ENCODE assay signal across 11 cellular contexts in the genomic region with DNA sequence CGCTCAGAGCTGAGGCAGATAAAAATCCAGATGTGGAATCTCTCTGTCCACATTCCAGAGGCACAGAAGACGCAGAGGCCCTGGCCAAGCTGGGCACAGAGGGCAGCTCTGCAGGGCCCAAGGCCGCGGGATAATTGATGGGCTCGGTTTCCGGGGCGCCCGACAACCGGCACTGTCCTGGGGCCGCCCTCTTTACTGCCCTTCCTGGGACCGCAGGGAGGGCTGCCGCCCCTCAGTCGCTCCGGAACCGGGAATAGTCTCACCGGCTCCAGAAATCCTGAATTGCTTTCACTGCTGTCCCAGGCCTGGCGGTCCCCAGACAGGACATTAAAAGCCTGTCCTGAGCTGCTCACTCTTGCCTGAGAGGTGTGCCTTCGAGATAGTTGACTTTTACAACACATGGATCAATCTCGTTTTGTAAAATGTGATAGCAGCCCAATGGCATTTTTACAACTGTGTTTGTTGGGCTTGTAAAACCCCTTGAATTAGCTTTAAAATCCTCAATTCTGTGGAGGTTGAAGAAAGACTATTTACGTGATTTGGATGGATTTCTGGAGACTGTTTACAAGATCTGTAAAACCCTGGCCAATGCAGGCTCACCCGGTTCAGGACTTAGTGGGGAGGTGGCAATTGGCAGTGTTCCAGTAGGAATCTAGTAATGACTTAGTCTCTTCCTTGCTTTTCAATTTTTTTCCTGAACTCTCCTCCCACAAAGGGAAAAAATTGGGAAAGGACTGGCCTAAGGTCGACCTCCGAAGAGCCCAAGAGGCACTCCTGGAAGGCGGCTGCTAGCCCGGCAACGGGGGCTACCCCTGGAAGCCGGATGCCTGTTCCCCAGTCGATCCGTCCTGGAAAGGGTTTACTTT. TPM values are rescaled to one million over a fixed set of nuclear protein-coding genes. Genes with fewer than 3 reads are reported as not detected.
A peak's percentile ranks its signal among the peaks of the same experiment; 100 is the strongest.
DNase-seq lines count a peak whose midpoint lies in the region; ATAC-seq and TF ChIP-seq lines count a peak whose summit lies in the region.
"Had no signal": no experiment of that assay in that cellular context is flagged by ENCODE, and none has a peak within 500 bp of the region (broad histone marks: within the 10 kb centered on the region; RNA-seq: fewer than 3 reads in every experiment).

No MANE protein-coding gene starts in this region.

- ATAC-seq in left lobe of liver (no peak), GM19328 (IDR thresholded peaks at IDR 0.05; ENCODE audit: unreplicated experiment) (no peak), HG03280 (IDR thresholded peaks at IDR 0.05; ENCODE audit: unreplicated experiment) (no peak)

- TF ChIP-seq CTCF in RWPE1 (conservative IDR thresholded peaks at IDR 0.05; ENCODE audit: low read depth) (no peak), type B pancreatic cell (conservative IDR thresholded peaks at IDR 0.05) (no peak)

- POLR2A ChIA-PET in RWPE1 (lab: Yijun Ruan, JAX; ENCODE audit: low non-redundant PET): interaction anchor here (0.6 to 0.8 kb wide), 3 partner anchors 13 to 1091 kb away, joined by 4 read pairs; no protein-coding TSS in a partner anchor

- peak; percentile 48 for DNase-seq in activated CD8-positive, alpha-beta memory T cell treated with anti-CD3 and anti-CD28 coated beads, Interleukin-2, amount 50 U/mL, for 48 hours
- no peak for DNase-seq in activated CD8-positive, alpha-beta memory T cell treated with anti-CD3 and anti-CD28 coated beads, Interleukin-2, amount 50 U/mL, for 4 hours
- DNase-seq in RWPE1 (ENCODE audit: low spot score) (no peak), left lobe of liver (ENCODE audit: low spot score) (peak; percentile 39), type B pancreatic cell (ENCODE audit: extremely low spot score, unreplicated experiment) (no peak)
- DNase-seq in activated CD4-positive, CD25-positive, alpha-beta regulatory T cell (lab: John Stamatoyannopoulos, UW): no peak
- DNase-seq: T-helper 9 cell had no signal

- H3K36me3 Mint-ChIP-seq in type B pancreatic cell: peaks cover 15% of the 10 kb centered on the region
- H3K36me3 Mint-ChIP-seq: activated naive CD4-positive, alpha-beta T cell treated with anti-CD3 and anti-CD28 coated beads, Interleukin-2, amount 50 U/mL, for 24 hours had no signal

- H3K9me3 Mint-ChIP-seq in type B pancreatic cell: no peaks in the 10 kb centered on the region
- H3K9me3 Mint-ChIP-seq: activated naive CD4-positive, alpha-beta T cell treated with anti-CD3 and anti-CD28 coated beads, Interleukin-2, amount 50 U/mL, for 24 hours; CD4-positive, alpha-beta T cell had no signal

- peaks cover 31% of the 10 kb centered on the region for H3K4me1 Mint-ChIP-seq in type B pancreatic cell (ENCODE audit: unreplicated experiment)

- H3K27me3 Mint-ChIP-seq in type B pancreatic cell: peaks cover 82% of the 10 kb centered on the region

- peak overlapping the region; percentile 84 for H3K27ac ChIP-seq in RWPE1

- H3K4me3 Mint-ChIP-seq in type B pancreatic cell: peak overlapping the region; percentile 91

- peak overlapping the region; percentile 88 for H3K27ac Mint-ChIP-seq in type B pancreatic cell
- H3K27ac Mint-ChIP-seq: activated naive CD4-positive, alpha-beta T cell treated with anti-CD3 and anti-CD28 coated beads, Interleukin-2, amount 50 U/mL, for 24 hours; CD4-positive, alpha-beta T cell had no signal

- CTCF ChIA-PET in RWPE1 (lab: Yijun Ruan, JAX): interaction anchor here (0.8 to 3.4 kb wide), 5 partner anchors 12 to 23 kb away, joined by 3 to 45 read pairs (median 4); partner anchors contain the start of gene HOXA9

RNA-seq across cellular contexts. Expression of gene HOXA6, which starts 1.4 kb away (rescaled TPM):
- total RNA-seq in left lobe of liver: not detected
- total RNA-seq in type B pancreatic cell (ENCODE audit: low replicate concordance): 4.2 and 10.9 TPM in 2 replicates
- total RNA-seq: CD4-positive, alpha-beta T cell had no signal

RNA-seq across cellular contexts. Expression of gene HOXA3, which starts 3.4 kb away (rescaled TPM):
- 0.30 TPM for total RNA-seq in left lobe of liver
- 40.5 and 92.8 TPM in 2 replicates for total RNA-seq in type B pancreatic cell (ENCODE audit: low replicate concordance)
- total RNA-seq: CD4-positive, alpha-beta T cell had no signal

RNA-seq across cellular contexts. Expression of gene HOXA5, which starts 5.5 kb away (rescaled TPM):
- 0.50 TPM for total RNA-seq in left lobe of liver
- 55.0 and 77.7 TPM in 2 replicates for total RNA-seq in type B pancreatic cell (ENCODE audit: low replicate concordance)
- total RNA-seq: CD4-positive, alpha-beta T cell had no signal

RNA-seq across cellular contexts. Expression of gene HOXA7, which starts 7.5 kb away (rescaled TPM):
- total RNA-seq in left lobe of liver (not detected), type B pancreatic cell (ENCODE audit: low replicate concordance) (3.2 and 6.2 TPM in 2 replicates)
- total RNA-seq: CD4-positive, alpha-beta T cell had no signal

RNA-seq across cellular contexts. Expression of gene HOXA9, which starts 16.3 kb away (rescaled TPM):
- total RNA-seq in left lobe of liver: not detected
- total RNA-seq in type B pancreatic cell (ENCODE audit: low replicate concordance): 0.67 and 4.1 TPM in 2 replicates
- total RNA-seq: CD4-positive, alpha-beta T cell had no signal

Comparison
In these comparisons a context has a peak if more than half of its experiments do, and no peak if none do; other contexts are left out.
1. DNase-seq: peak in activated CD8-positive, alpha-beta memory T cell treated with anti-CD3 and anti-CD28 coated beads, Interleukin-2, amount 50 U/mL, for 48 hours (single experiment) and left lobe of liver (single experiment); none in activated CD8-positive, alpha-beta memory T cell treated with anti-CD3 and anti-CD28 coated beads, Interleukin-2, amount 50 U/mL, for 4 hours (single experiment), RWPE1 (single experiment), type B pancreatic cell (single experiment) and activated CD4-positive, CD25-positive, alpha-beta regulatory T cell (0 of 4).
2. RNA of gene HOXA3, which starts 3.4 kb away (total RNA-seq): 40.5 to 92.8 TPM in type B pancreatic cell; 0.30 TPM in left lobe of liver (single experiment); every median in the first group is over 10 times any median in the second.
3. RNA of gene HOXA5, which starts 5.5 kb away (total RNA-seq): 55.0 to 77.7 TPM in type B pancreatic cell; 0.50 TPM in left lobe of liver (single experiment); every median in the first group is over 10 times any median in the second.